Comparison of ENCODE assay signal across 16 cellular contexts in genomic region chr17:57288753-57289121, GRCh38. TPM values are rescaled to one million over a fixed set of nuclear protein-coding genes. Genes with fewer than 3 reads are reported as not detected.
DNase-seq lines count a peak whose midpoint lies in the region; ATAC-seq and TF ChIP-seq lines count a peak whose summit lies in the region.
"Had no signal": no experiment of that assay in that cellular context is flagged by ENCODE, and none has a peak within 500 bp of the region (broad histone marks: within the 10 kb centered on the region; RNA-seq: fewer than 3 reads in every experiment).

No MANE protein-coding gene starts in this region.

- CTCF ChIA-PET in RWPE1 (lab: Yijun Ruan, JAX), result no interaction called here

- no peak overlapping the region for H3K4me2 ChIP-seq in neural progenitor cell

- H3K9me3 Mint-ChIP-seq in neural progenitor cell, result no peaks in the 10 kb centered on the region
- no peaks in the 10 kb centered on the region for H3K9me3 Mint-ChIP-seq in activated T-cell treated with anti-CD3 and anti-CD28 coated beads, Interleukin-2, amount 50 U/mL, for 24 hours
- H3K9me3 Mint-ChIP-seq: activated naive CD4-positive, alpha-beta T cell treated with anti-CD3 and anti-CD28 coated beads, Interleukin-2, amount 10 ng/mL, durations not matched to agents 7 days and 5 days had no signal

- no peak overlapping the region for H3K9ac ChIP-seq in neural progenitor cell

- peaks cover 92% of the 10 kb centered on the region for H3K4me1 Mint-ChIP-seq in neural progenitor cell
- peaks cover 50% of the 10 kb centered on the region for H3K4me1 Mint-ChIP-seq in activated T-cell treated with anti-CD3 and anti-CD28 coated beads, Interleukin-2, amount 50 U/mL, for 24 hours (ENCODE audit: low read depth)

- H3K36me3 Mint-ChIP-seq in neural progenitor cell, result peaks cover 23% of the 10 kb centered on the region
- H3K36me3 Mint-ChIP-seq in activated T-cell treated with anti-CD3 and anti-CD28 coated beads, Interleukin-2, amount 50 U/mL, for 24 hours (ENCODE audit: low read depth), result peaks cover 47% of the 10 kb centered on the region

- DNase-seq in Right ventricle myocardium inferior (ENCODE audit: missing footprints) (no peak), cardiac septum (ENCODE audit: low spot score) (no peak), globus pallidus (ENCODE audit: low spot score) (peak; percentile 47), neural progenitor cell (ENCODE audit: low spot score) (no peak), RKO (ENCODE audit: low spot score) (no peak), RWPE1 (ENCODE audit: low spot score) (no peak), tibial artery (no peak)
- DNase-seq in activated T-cell treated with anti-CD3 and anti-CD28 coated beads, Interleukin-2, amount 50 U/mL, for 24 hours, result no peak
- DNase-seq: activated naive CD4-positive, alpha-beta T cell treated with anti-CD3 and anti-CD28 coated beads, Interleukin-2, amount 10 ng/mL, durations not matched to agents 7 days and 5 days; COR-L47; islet precursor cell; NCI-H446; OCI-M1; WERI-Rb-1 had no signal

- H3K4me3 ChIP-seq in neural progenitor cell (no peak overlapping the region), tibial artery (no peak overlapping the region)
- H3K4me3 ChIP-seq: mucosa of descending colon, uterus had no signal

- peaks cover 10% of the 10 kb centered on the region for H3K27me3 Mint-ChIP-seq in neural progenitor cell (ENCODE audit: insufficient read depth, low read depth)
- no peaks in the 10 kb centered on the region for H3K27me3 Mint-ChIP-seq in activated T-cell treated with anti-CD3 and anti-CD28 coated beads, Interleukin-2, amount 50 U/mL, for 24 hours
- H3K27me3 Mint-ChIP-seq: activated naive CD4-positive, alpha-beta T cell treated with anti-CD3 and anti-CD28 coated beads, Interleukin-2, amount 10 ng/mL, durations not matched to agents 7 days and 5 days had no signal

- TF ChIP-seq CTCF in neural progenitor cell (IDR thresholded peaks at IDR 0.05), result no peak
- no peak for TF ChIP-seq CTCF in RWPE1 (conservative IDR thresholded peaks at IDR 0.05; ENCODE audit: low read depth)
- no peak for TF ChIP-seq CTCF in tibial artery (IDR thresholded peaks at IDR 0.05)

- peaks cover 30% of the 10 kb centered on the region for H3F3A ChIP-seq in neural progenitor cell (ENCODE audit: low read depth)

- ATAC-seq in Right ventricle myocardium inferior, result peak; percentile 16

- peaks cover 97% of the 10 kb centered on the region for H3K79me2 ChIP-seq in neural progenitor cell (ENCODE audit: low read depth)

- peak overlapping the region; percentile 9 for H3K4me3 Mint-ChIP-seq in neural progenitor cell
- H3K4me3 Mint-ChIP-seq in activated T-cell treated with anti-CD3 and anti-CD28 coated beads, Interleukin-2, amount 50 U/mL, for 24 hours, result no peak overlapping the region
- H3K4me3 Mint-ChIP-seq: activated naive CD4-positive, alpha-beta T cell treated with anti-CD3 and anti-CD28 coated beads, Interleukin-2, amount 10 ng/mL, durations not matched to agents 7 days and 5 days had no signal

- POLR2A ChIA-PET in RWPE1 (lab: Yijun Ruan, JAX; ENCODE audit: low non-redundant PET), result no interaction called here

- intact Hi-C loops in Right ventricle myocardium inferior (cut with DNase I) (loop anchor here (5.0 kb wide), 1 partner anchor 69 kb away; no protein-coding TSS in a partner anchor), cardiac septum (cut with DNase I) (no loop called here), tibial artery (cut with DNase I; ENCODE audit: low total_unique reads) (no loop called here)

- H3K4me1 ChIP-seq in neural progenitor cell (peaks cover 73% of the 10 kb centered on the region), tibial artery (peaks cover 0 to 12% (median 0%) of the 10 kb centered on the region in 4 donors)

- no peak overlapping the region for H2AFZ ChIP-seq in neural progenitor cell (replicated peaks)

- H3K27me3 ChIP-seq in neural progenitor cell (no peaks in the 10 kb centered on the region), tibial artery (no peaks in the 10 kb centered on the region)
- H3K27me3 ChIP-seq: uterus had no signal

- H3K9me3 ChIP-seq in neural progenitor cell (ENCODE audit: low read depth) (no peaks in the 10 kb centered on the region), tibial artery (no peaks in the 10 kb centered on the region)
- H3K9me3 ChIP-seq: mucosa of descending colon, uterus had no signal

- H3K36me3 ChIP-seq in neural progenitor cell (no peaks in the 10 kb centered on the region), tibial artery (no peaks in the 10 kb centered on the region)
- H3K36me3 ChIP-seq: uterus had no signal

- peak overlapping the region; percentile 59 for H3K27ac Mint-ChIP-seq in neural progenitor cell
- H3K27ac Mint-ChIP-seq in activated T-cell treated with anti-CD3 and anti-CD28 coated beads, Interleukin-2, amount 50 U/mL, for 24 hours, result no peak overlapping the region
- H3K27ac Mint-ChIP-seq: activated naive CD4-positive, alpha-beta T cell treated with anti-CD3 and anti-CD28 coated beads, Interleukin-2, amount 10 ng/mL, durations not matched to agents 7 days and 5 days had no signal

- no peak overlapping the region for H3K27ac ChIP-seq in neural progenitor cell
- H3K27ac ChIP-seq in RWPE1, result no peak overlapping the region
- no peak overlapping the region for H3K27ac ChIP-seq in tibial artery
- H3K27ac ChIP-seq: WERI-Rb-1 had no signal

- peaks cover 97% of the 10 kb centered on the region for H4K20me1 ChIP-seq in neural progenitor cell (ENCODE audit: low read depth)

RNA-seq across cellular contexts. Expression of gene MSI2, which starts 32.4 kb away (rescaled TPM):
- total RNA-seq in Right ventricle myocardium inferior, result 96.8 TPM
- 112 TPM for total RNA-seq in cardiac septum
- 92.7 and 96.9 TPM in 2 replicates for total RNA-seq in neural progenitor cell (ENCODE audit: low replicate concordance)
